Comparison of ENCODE assay signal across 1 cellular context in the genomic region with DNA sequence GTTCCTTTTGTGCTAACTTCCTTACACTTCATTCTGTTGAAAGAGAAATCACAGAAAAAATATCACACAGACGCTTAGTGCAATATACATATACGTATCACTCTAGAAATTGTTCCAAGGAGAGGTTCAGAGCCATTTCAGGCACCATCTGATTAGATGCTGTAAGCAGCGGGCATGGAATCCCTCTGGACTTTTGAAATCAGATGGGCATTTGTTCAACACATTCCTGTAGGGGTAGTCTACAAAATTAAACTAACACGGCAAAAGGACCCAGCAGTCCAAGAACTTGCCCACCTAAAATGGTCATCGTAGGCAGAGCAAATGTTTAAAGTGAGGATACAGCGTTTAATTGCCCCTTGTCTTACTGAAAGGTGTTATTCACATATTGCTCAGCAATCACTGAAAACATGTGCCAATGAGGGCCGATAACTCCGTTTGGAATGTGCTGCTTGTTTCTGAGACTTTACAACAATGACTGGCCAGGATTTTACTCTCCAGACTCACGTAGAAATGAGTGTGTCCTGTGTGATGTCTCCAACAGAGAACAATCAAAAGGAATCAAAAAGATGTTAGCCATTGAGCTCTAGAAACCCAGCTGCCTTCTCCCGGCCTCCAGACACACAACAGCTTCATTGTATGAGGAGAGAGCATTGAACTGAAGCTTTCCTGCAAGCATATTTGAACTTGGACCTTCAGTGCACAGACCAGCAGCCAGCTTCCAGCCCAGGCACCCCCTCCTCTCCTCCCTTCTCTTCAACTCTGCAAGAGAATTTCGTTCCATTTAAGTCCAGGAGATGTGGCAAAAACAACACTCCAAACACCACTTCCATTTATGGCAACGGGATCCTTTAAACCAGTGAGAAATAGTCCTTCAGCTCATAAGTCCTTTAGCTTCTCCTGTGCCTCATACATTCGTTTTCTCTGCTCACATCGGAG.
TF ChIP-seq lines count a peak whose summit lies in the region.

No MANE protein-coding gene starts in this region.

TF ChIP-seq in HepG2, 621 proteins besides CTCF, POLR2A, EP300 and RAD21 (continued from another document and continues in another):
- no peak for TF ChIP-seq ZNF589 (CRISPR knock-in tag; conservative IDR thresholded peaks at IDR 0.05)
- no peak for TF ChIP-seq LCORL (IDR thresholded peaks at IDR 0.05)
- peak; percentile 48; the same call in 1 of the 2 replicates for TF ChIP-seq LCORL (CRISPR knock-in tag; IDR thresholded peaks at IDR 0.05)
- no peak; the same call in 1 of the 2 replicates for TF ChIP-seq ZBTB42 (CRISPR knock-in tag; IDR thresholded peaks at IDR 0.05)
- no peak for TF ChIP-seq ZBTB10 (CRISPR knock-in tag; IDR thresholded peaks at IDR 0.05; ENCODE audit: borderline replicate concordance)
- no peak for TF ChIP-seq ZFYVE20 (CRISPR knock-in tag; IDR thresholded peaks at IDR 0.05; ENCODE audit: borderline replicate concordance, low read depth)
- TF ChIP-seq PAF1 (CRISPR knock-in tag; IDR thresholded peaks at IDR 0.05): no peak
- TF ChIP-seq TARDBP (CRISPR knock-in tag; IDR thresholded peaks at IDR 0.05): peak; percentile 84
- TF ChIP-seq ZNF274 (CRISPR knock-in tag; IDR thresholded peaks at IDR 0.05): no peak
- TF ChIP-seq, protein P1, sequence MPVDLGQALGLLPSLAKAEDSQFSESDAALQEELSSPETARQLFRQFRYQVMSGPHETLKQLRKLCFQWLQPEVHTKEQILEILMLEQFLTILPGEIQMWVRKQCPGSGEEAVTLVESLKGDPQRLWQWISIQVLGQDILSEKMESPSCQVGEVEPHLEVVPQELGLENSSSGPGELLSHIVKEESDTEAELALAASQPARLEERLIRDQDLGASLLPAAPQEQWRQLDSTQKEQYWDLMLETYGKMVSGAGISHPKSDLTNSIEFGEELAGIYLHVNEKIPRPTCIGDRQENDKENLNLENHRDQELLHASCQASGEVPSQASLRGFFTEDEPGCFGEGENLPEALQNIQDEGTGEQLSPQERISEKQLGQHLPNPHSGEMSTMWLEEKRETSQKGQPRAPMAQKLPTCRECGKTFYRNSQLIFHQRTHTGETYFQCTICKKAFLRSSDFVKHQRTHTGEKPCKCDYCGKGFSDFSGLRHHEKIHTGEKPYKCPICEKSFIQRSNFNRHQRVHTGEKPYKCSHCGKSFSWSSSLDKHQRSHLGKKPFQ (CRISPR knock-in tag; IDR thresholded peaks at IDR 0.05; ENCODE audit: insufficient replicate concordance): no peak
- no peak for TF ChIP-seq PRDM4 (CRISPR knock-in tag; IDR thresholded peaks at IDR 0.05; ENCODE audit: borderline replicate concordance)
- no peak for TF ChIP-seq ATM (IDR thresholded peaks at IDR 0.05; ENCODE audit: borderline replicate concordance)
- TF ChIP-seq PRPF4 (IDR thresholded peaks at IDR 0.05; ENCODE audit: low read depth, low read length, poor library complexity, severe bottlenecking): no peak
- TF ChIP-seq GLMP (CRISPR knock-in tag; IDR thresholded peaks at IDR 0.05; ENCODE audit: borderline replicate concordance): no peak
- TF ChIP-seq TP53 (CRISPR knock-in tag; conservative IDR thresholded peaks at IDR 0.05): no peak
- no peak for TF ChIP-seq ZNF138 (CRISPR knock-in tag; IDR thresholded peaks at IDR 0.05; ENCODE audit: low read depth)
- peak; percentile 56; the same call in 1 of the 2 replicates for TF ChIP-seq ZNF644 (CRISPR knock-in tag; IDR thresholded peaks at IDR 0.05; ENCODE audit: low read depth)
- TF ChIP-seq ZNF563 (CRISPR knock-in tag; IDR thresholded peaks at IDR 0.05): no peak
- no peak for TF ChIP-seq ZNF225 (CRISPR knock-in tag; IDR thresholded peaks at IDR 0.05)
- TF ChIP-seq MEF2D (CRISPR knock-in tag; IDR thresholded peaks at IDR 0.05): 0 out of 2 replicates have a peak, but pooled peaks have one; percentile 20
- TF ChIP-seq HOXD1 (CRISPR knock-in tag; IDR thresholded peaks at IDR 0.05): no peak
- no peak for TF ChIP-seq ZNF232 (CRISPR knock-in tag; IDR thresholded peaks at IDR 0.05; ENCODE audit: borderline replicate concordance)
- TF ChIP-seq, protein P2, sequence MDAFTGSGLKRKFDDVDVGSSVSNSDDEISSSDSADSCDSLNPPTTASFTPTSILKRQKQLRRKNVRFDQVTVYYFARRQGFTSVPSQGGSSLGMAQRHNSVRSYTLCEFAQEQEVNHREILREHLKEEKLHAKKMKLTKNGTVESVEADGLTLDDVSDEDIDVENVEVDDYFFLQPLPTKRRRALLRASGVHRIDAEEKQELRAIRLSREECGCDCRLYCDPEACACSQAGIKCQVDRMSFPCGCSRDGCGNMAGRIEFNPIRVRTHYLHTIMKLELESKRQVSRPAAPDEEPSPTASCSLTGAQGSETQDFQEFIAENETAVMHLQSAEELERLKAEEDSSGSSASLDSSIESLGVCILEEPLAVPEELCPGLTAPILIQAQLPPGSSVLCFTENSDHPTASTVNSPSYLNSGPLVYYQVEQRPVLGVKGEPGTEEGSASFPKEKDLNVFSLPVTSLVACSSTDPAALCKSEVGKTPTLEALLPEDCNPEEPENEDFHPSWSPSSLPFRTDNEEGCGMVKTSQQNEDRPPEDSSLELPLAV (CRISPR knock-in tag; conservative IDR thresholded peaks at IDR 0.05; ENCODE audit: low read depth): no peak
- TF ChIP-seq NONO (IDR thresholded peaks at IDR 0.05): no peak
- no peak for TF ChIP-seq NONO (CRISPR knock-in tag; conservative IDR thresholded peaks at IDR 0.05)
- no peak for TF ChIP-seq ZNF777 (CRISPR knock-in tag; IDR thresholded peaks at IDR 0.05)
- TF ChIP-seq TAF15 (IDR thresholded peaks at IDR 0.05; ENCODE audit: low read depth, low read length, poor library complexity, severe bottlenecking): no peak
- TF ChIP-seq, protein P3, sequence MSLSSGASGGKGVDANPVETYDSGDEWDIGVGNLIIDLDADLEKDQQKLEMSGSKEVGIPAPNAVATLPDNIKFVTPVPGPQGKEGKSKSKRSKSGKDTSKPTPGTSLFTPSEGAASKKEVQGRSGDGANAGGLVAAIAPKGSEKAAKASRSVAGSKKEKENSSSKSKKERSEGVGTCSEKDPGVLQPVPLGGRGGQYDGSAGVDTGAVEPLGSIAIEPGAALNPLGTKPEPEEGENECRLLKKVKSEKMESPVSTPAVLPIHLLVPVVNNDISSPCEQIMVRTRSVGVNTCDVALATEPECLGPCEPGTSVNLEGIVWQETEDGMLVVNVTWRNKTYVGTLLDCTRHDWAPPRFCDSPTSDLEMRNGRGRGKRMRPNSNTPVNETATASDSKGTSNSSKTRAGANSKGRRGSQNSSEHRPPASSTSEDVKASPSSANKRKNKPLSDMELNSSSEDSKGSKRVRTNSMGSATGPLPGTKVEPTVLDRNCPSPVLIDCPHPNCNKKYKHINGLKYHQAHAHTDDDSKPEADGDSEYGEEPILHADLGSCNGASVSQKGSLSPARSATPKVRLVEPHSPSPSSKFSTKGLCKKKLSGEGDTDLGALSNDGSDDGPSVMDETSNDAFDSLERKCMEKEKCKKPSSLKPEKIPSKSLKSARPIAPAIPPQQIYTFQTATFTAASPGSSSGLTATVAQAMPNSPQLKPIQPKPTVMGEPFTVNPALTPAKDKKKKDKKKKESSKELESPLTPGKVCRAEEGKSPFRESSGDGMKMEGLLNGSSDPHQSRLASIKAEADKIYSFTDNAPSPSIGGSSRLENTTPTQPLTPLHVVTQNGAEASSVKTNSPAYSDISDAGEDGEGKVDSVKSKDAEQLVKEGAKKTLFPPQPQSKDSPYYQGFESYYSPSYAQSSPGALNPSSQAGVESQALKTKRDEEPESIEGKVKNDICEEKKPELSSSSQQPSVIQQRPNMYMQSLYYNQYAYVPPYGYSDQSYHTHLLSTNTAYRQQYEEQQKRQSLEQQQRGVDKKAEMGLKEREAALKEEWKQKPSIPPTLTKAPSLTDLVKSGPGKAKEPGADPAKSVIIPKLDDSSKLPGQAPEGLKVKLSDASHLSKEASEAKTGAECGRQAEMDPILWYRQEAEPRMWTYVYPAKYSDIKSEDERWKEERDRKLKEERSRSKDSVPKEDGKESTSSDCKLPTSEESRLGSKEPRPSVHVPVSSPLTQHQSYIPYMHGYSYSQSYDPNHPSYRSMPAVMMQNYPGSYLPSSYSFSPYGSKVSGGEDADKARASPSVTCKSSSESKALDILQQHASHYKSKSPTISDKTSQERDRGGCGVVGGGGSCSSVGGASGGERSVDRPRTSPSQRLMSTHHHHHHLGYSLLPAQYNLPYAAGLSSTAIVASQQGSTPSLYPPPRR (CRISPR knock-in tag; IDR thresholded peaks at IDR 0.05; ENCODE audit: borderline replicate concordance): peak; percentile 73; the same call in 1 of the 2 replicates
- TF ChIP-seq FOXC1 (CRISPR knock-in tag; IDR thresholded peaks at IDR 0.05; ENCODE audit: borderline replicate concordance): no peak
- no peak for TF ChIP-seq ZFAT (CRISPR knock-in tag; conservative IDR thresholded peaks at IDR 0.05)
- TF ChIP-seq PBX3 (CRISPR knock-in tag; IDR thresholded peaks at IDR 0.05; ENCODE audit: borderline replicate concordance): no peak
- TF ChIP-seq ZNF773 (CRISPR knock-in tag; IDR thresholded peaks at IDR 0.05; ENCODE audit: borderline replicate concordance): no peak
- no peak for TF ChIP-seq ZKSCAN1 (IDR thresholded peaks at IDR 0.05; ENCODE audit: low read length)
- TF ChIP-seq NR0B2 (CRISPR knock-in tag; IDR thresholded peaks at IDR 0.05): no peak
- 0 out of 2 replicates have a peak, but pooled peaks have one; percentile 25 for TF ChIP-seq ARNT2 (CRISPR knock-in tag; IDR thresholded peaks at IDR 0.05; ENCODE audit: low read depth)
- no peak for TF ChIP-seq FLYWCH1 (CRISPR knock-in tag; IDR thresholded peaks at IDR 0.05)
- 0 out of 2 replicates have a peak, but pooled peaks have one; percentile 56 for TF ChIP-seq CSRNP1 (CRISPR knock-in tag; IDR thresholded peaks at IDR 0.05)
- no peak for TF ChIP-seq ARNT (IDR thresholded peaks at IDR 0.05)
- TF ChIP-seq ZNF83 (CRISPR knock-in tag; IDR thresholded peaks at IDR 0.05; ENCODE audit: borderline replicate concordance): no peak
